In the genomic region with DNA sequence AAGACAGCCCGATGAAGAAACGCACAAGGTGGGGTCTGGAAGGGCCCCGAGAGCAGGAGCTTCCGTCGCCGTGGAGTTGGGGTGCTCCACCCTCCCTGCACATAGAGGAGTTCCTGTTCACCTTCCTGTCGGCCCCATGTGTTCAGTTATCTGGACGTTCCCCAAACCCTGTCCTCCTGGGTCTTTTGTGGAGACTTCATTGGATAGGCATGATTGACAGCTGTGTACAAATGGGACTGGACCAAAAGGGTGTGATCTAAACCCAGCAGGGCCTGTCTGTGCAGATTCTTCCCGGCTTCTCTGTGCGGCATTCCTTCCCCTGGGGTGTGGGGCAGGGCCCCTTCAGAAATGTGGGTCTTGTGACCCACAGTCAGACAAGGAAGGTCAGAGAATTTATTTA, we compare ENCODE assay signal across 6 cellular contexts. TPM values are rescaled to one million over a fixed set of nuclear protein-coding genes. Genes with fewer than 3 reads are reported as not detected.
DNase-seq lines count a peak whose midpoint lies in the region; ATAC-seq, FAIRE-seq and TF ChIP-seq lines count a peak whose summit lies in the region.
"Not testable (repeated sequence)": the region's sequence is repeated elsewhere in the genome, so short reads cannot be mapped to it uniquely, and the experiment has no call there.

No MANE protein-coding gene starts in this region.

- TF ChIP-seq EP300 in K562 (IDR thresholded peaks at IDR 0.05; ENCODE audit: low read length): not testable (repeated sequence)

- not testable (repeated sequence) for TF ChIP-seq RAD21 in K562 (CRISPR knock-in tag; conservative IDR thresholded peaks at IDR 0.05 in 1 of 2, IDR thresholded peaks at IDR 0.05 in 1 of 2)

- intact Hi-C loops in K562 (cut with micrococcal nuclease): not testable (repeated sequence)

- not testable (repeated sequence) for H3K9me1 ChIP-seq in K562 (ENCODE audit: control insufficient read depth, insufficient read depth, low read length)

- H3K4me2 ChIP-seq in BLaER1 (peak overlapping the region; percentile 65), MM.1S (ENCODE audit: low read depth, low read length) (peak overlapping the region; percentile 13; the same call in 1 of the 2 replicates), K562 (ENCODE audit: insufficient read depth, low read length) (peak overlapping the region; percentile 27; the same call in 1 of the 2 replicates), hepatocyte (peak overlapping the region; percentile 20)

- peak overlapping the region; percentile 36 for H3K27ac Mint-ChIP-seq in activated CD8-positive, alpha-beta memory T cell treated with anti-CD3 and anti-CD28 coated beads, Interleukin-2, amount 10 ng/mL, durations not matched to agents 7 days and 5 days
- peak overlapping the region; percentile 18 for H3K27ac Mint-ChIP-seq in osteocyte (ENCODE audit: unreplicated experiment)

- peaks cover 15% of the 10 kb centered on the region for H3K4me1 Mint-ChIP-seq in activated CD8-positive, alpha-beta memory T cell treated with anti-CD3 and anti-CD28 coated beads, Interleukin-2, amount 10 ng/mL, durations not matched to agents 7 days and 5 days
- H3K4me1 Mint-ChIP-seq in osteocyte (ENCODE audit: unreplicated experiment): peaks cover 10% of the 10 kb centered on the region

- not testable (repeated sequence) for H3K9me3 ChIP-seq in BLaER1; MM.1S (replicated peaks; ENCODE audit: insufficient read depth, low read length); K562 (replicated peaks; ENCODE audit: control insufficient read depth, insufficient read depth, low read depth, low read length); hepatocyte (ENCODE audit: low read depth)

- not testable (repeated sequence) for DNase-seq in MM.1S; activated CD8-positive, alpha-beta memory T cell treated with anti-CD3 and anti-CD28 coated beads, Interleukin-2, amount 10 ng/mL, durations not matched to agents 7 days and 5 days; K562 (ENCODE audit: extremely low read depth in 1 of 4, low spot score in 3 of 4); hepatocyte (ENCODE audit: low spot score); osteocyte (ENCODE audit: extremely low spot score, unreplicated experiment)

- BruUV-seq in K562 (replicated peaks; lab: Mats Ljungman, UMichigan): not testable (repeated sequence)

- not testable (repeated sequence) for H3K9me2 ChIP-seq in MM.1S (replicated peaks; ENCODE audit: insufficient read depth, low read length); hepatocyte (replicated peaks; ENCODE audit: insufficient read depth)

- not testable (repeated sequence) for H4K20me1 ChIP-seq in BLaER1; MM.1S (ENCODE audit: insufficient read depth, low read length); K562 (replicated peaks; ENCODE audit: control insufficient read depth, insufficient read depth, low read length); hepatocyte (ENCODE audit: insufficient read depth, poor library complexity, severe bottlenecking)

- not testable (repeated sequence) for H2AFZ ChIP-seq in MM.1S (ENCODE audit: low read length); hepatocyte
- peak overlapping the region; percentile 80 for H2AFZ ChIP-seq in K562 (ENCODE audit: low read depth, low read length)

- peaks cover 22% of the 10 kb centered on the region for H3K27me3 Mint-ChIP-seq in activated CD8-positive, alpha-beta memory T cell treated with anti-CD3 and anti-CD28 coated beads, Interleukin-2, amount 10 ng/mL, durations not matched to agents 7 days and 5 days
- not testable (repeated sequence) for H3K27me3 Mint-ChIP-seq in osteocyte (ENCODE audit: unreplicated experiment)

- H3K27me3 ChIP-seq in BLaER1 (peaks cover 18% of the 10 kb centered on the region), MM.1S (replicated peaks; ENCODE audit: insufficient read depth, low read length) (peaks cover 26% of the 10 kb centered on the region)
- H3K27me3 ChIP-seq in K562 (ENCODE audit: control insufficient read depth in 2 of 2, insufficient read depth in 2 of 2, low read length in 2 of 2); hepatocyte: not testable (repeated sequence)

- not testable (repeated sequence) for H3K27ac ChIP-seq in BLaER1; MM.1S (ENCODE audit: low read length); K562 (ENCODE audit: extremely low read depth, low read depth, low read length)
- H3K27ac ChIP-seq in hepatocyte: peak overlapping the region; percentile 46

- H3K4me3 Mint-ChIP-seq in activated CD8-positive, alpha-beta memory T cell treated with anti-CD3 and anti-CD28 coated beads, Interleukin-2, amount 10 ng/mL, durations not matched to agents 7 days and 5 days: peak overlapping the region; percentile 10
- H3K4me3 Mint-ChIP-seq in osteocyte (ENCODE audit: unreplicated experiment): not testable (repeated sequence)

- H3F3A ChIP-seq in MM.1S (ENCODE audit: insufficient read depth, low read length): not testable (repeated sequence)

- not testable (repeated sequence) for H3K36me3 ChIP-seq in BLaER1; MM.1S (replicated peaks; ENCODE audit: insufficient read depth, low read length); K562 (ENCODE audit: control insufficient read depth, insufficient read depth, low read length); hepatocyte (replicated peaks; ENCODE audit: insufficient read depth, low read depth)

- peaks cover 28% of the 10 kb centered on the region for H3K4me1 ChIP-seq in BLaER1
- H3K4me1 ChIP-seq in MM.1S (ENCODE audit: low read length); hepatocyte (ENCODE audit: insufficient read depth): not testable (repeated sequence)
- H3K4me1 ChIP-seq in K562 (replicated peaks in 1 of 2; ENCODE audit: control insufficient read depth in 2 of 2, insufficient read depth in 2 of 2, low read length in 2 of 2): peaks cover 10 to 21% of the 10 kb centered on the region in 2 experiments; a peak in 4 of 5 replicates

- TF ChIP-seq CTCF in MM.1S (IDR thresholded peaks at IDR 0.05; ENCODE audit: low read length); K562 (IDR thresholded peaks at IDR 0.05 in 2 of 3, conservative IDR thresholded peaks at IDR 0.05 in 1 of 3; ENCODE audit: insufficient read depth in 2 of 3, low read depth in 1 of 3, low read length in 3 of 3); hepatocyte (IDR thresholded peaks at IDR 0.05; ENCODE audit: poor library complexity); osteocyte (IDR thresholded peaks at IDR 0.05): not testable (repeated sequence)

- POLR2A ChIA-PET in K562 (lab: Yijun Ruan, JAX): interaction anchor here (1.2 to 2.8 kb wide), 2 partner anchors 10 to 12 kb away, joined by 7 to 14 read pairs; partner anchors contain the start of gene TALDO1

- 0 out of 2 replicates have a peak overlapping the region, but pooled peaks have one; percentile 3 for H3K9ac ChIP-seq in BLaER1
- H3K9ac ChIP-seq in MM.1S (ENCODE audit: low read length): not testable (repeated sequence)
- H3K9ac ChIP-seq in K562 (ENCODE audit: insufficient read depth in 1 of 2, low read depth in 2 of 2, low read length in 2 of 2): peak overlapping the region in 1 of 2 experiments; percentile 50; a peak in 1 of 4 replicates

- not testable (repeated sequence) for H3K4me3 ChIP-seq in BLaER1; MM.1S (ENCODE audit: low read length); K562; hepatocyte

- FAIRE-seq in K562 (lab: Jason Lieb, UNC): peak; percentile 80

- H3K36me3 Mint-ChIP-seq in activated CD8-positive, alpha-beta memory T cell treated with anti-CD3 and anti-CD28 coated beads, Interleukin-2, amount 10 ng/mL, durations not matched to agents 7 days and 5 days; osteocyte (ENCODE audit: unreplicated experiment): not testable (repeated sequence)

- H3K9me3 Mint-ChIP-seq in activated CD8-positive, alpha-beta memory T cell treated with anti-CD3 and anti-CD28 coated beads, Interleukin-2, amount 10 ng/mL, durations not matched to agents 7 days and 5 days (ENCODE audit: low read depth); osteocyte (ENCODE audit: unreplicated experiment): not testable (repeated sequence)

- 28% methylated on average over 10 of the region's 10 CpGs for WGBS in K562 (ENCODE audit: insufficient coverage, low coverage, missing lambda C conversion rate)
- WGBS in hepatocyte (ENCODE audit: low lambda C conversion rate, missing lambda C conversion rate): 60% methylated on average over 10 of the region's 10 CpGs

- peak; percentile 59 for ATAC-seq in activated CD8-positive, alpha-beta memory T cell treated with anti-CD3 and anti-CD28 coated beads, Interleukin-2, amount 10 ng/mL, durations not matched to agents 7 days and 5 days
- ATAC-seq in K562: peak; percentile 59

- in situ Hi-C loops in K562 (cut with MboI): not testable (repeated sequence)

- not testable (repeated sequence) for TF ChIP-seq POLR2A in K562 (conservative IDR thresholded peaks at IDR 0.05)

- CTCF ChIA-PET in activated CD8-positive, alpha-beta memory T cell treated with anti-CD3 and anti-CD28 coated beads, Interleukin-2, amount 10 ng/mL, durations not matched to agents 7 days and 5 days (lab: Charles Lee): interaction anchor here (0.7 to 5.4 kb wide), 5 partner anchors 9 to 66 kb away, joined by 3 to 30 read pairs (median 3); partner anchors contain the start of gene TALDO1
- CTCF ChIA-PET in K562 (lab: Yijun Ruan, JAX; ENCODE audit: low intra/inter-chr PET ratio): not testable (repeated sequence)

- not testable (repeated sequence) for H3K79me2 ChIP-seq in MM.1S (ENCODE audit: low read length); K562 (ENCODE audit: control insufficient read depth, insufficient read depth, low read length); hepatocyte

RNA-seq across cellular contexts. Expression of gene TALDO1, which starts 9.4 kb away (rescaled TPM):
- 100 to 1,000 TPM; 249 to 293 TPM for total RNA-seq in activated CD8-positive, alpha-beta memory T cell treated with anti-CD3 and anti-CD28 coated beads, Interleukin-2, amount 10 ng/mL, durations not matched to agents 7 days and 5 days
- total RNA-seq in K562 (2011; cell fraction: chromatin; rRNA removed; ENCODE audit: low replicate concordance): 172 and 310 TPM in 2 replicates
- 171 and 194 TPM in 2 replicates for total RNA-seq in K562 (2011; cell fraction: nucleolus; rRNA removed)
- total RNA-seq in K562 (2011; cell fraction: nucleoplasm; rRNA removed): 200 and 202 TPM in 2 replicates
- total RNA-seq in K562 (2014; rRNA removed) (507 and 536 TPM in 2 replicates), K562 (2014; rRNA removed; fragmentation: Illumina TruSeq; extraction: Trizol) (228 and 260 TPM in 2 replicates), K562 (2015; rRNA removed; fragmentation: Illumina TruSeq; extraction: Trizol) (413 and 441 TPM in 2 replicates), K562 (2021) (541 and 595 TPM in 2 replicates), hepatocyte (132 and 137 TPM in 2 replicates), osteocyte (156 and 171 TPM in 2 replicates)
- polyA plus RNA-seq in K562 (2011; rRNA removed) (416 and 427 TPM in 2 replicates), K562 (2014; fragmentation: Illumina TruSeq; extraction: Trizol) (400 and 436 TPM in 2 replicates), K562 (2014; fragmentation: Nextera tagmentation; extraction: Ambion mirVana) (100 to 1,000 TPM; 328 to 492 TPM), K562 (2014; rRNA removed) (520 and 521 TPM in 2 replicates), hepatocyte (161 and 178 TPM in 2 replicates)
- 459 and 498 TPM in 2 replicates for polyA plus RNA-seq in K562 (2011; cell fraction: cytosol; rRNA removed)
- 247 and 274 TPM in 2 replicates for polyA plus RNA-seq in K562 (2011; cell fraction: nucleus; rRNA removed)
- polyA plus RNA-seq in K562 (2012): 413 and 492 TPM in 2 replicates
- polyA minus RNA-seq in K562 (2011; rRNA and poly(A)+ RNA removed): 150 and 162 TPM in 2 replicates
- polyA minus RNA-seq in K562 (2011; cell fraction: cytosol; rRNA and poly(A)+ RNA removed): 252 and 295 TPM in 2 replicates
- polyA minus RNA-seq in K562 (2011; cell fraction: nucleus; rRNA and poly(A)+ RNA removed): 42.5 and 74.1 TPM in 2 replicates

RNA-seq across cellular contexts. Expression of gene EPS8L2, which starts 31.9 kb away (rescaled TPM):
- total RNA-seq in activated CD8-positive, alpha-beta memory T cell treated with anti-CD3 and anti-CD28 coated beads, Interleukin-2, amount 10 ng/mL, durations not matched to agents 7 days and 5 days: 10 to 100 TPM; 17.4 to 20.2 TPM
- total RNA-seq in K562 (2011; cell fraction: chromatin; rRNA removed; ENCODE audit: low replicate concordance): 22.1 and 75.1 TPM in 2 replicates
- total RNA-seq in K562 (2011; cell fraction: nucleolus; rRNA removed): 35.8 and 51.2 TPM in 2 replicates
- 21.0 and 26.5 TPM in 2 replicates for total RNA-seq in K562 (2011; cell fraction: nucleoplasm; rRNA removed)
- total RNA-seq in K562 (2014; rRNA removed): 13.1 and 17.0 TPM in 2 replicates
- total RNA-seq in K562 (2014; rRNA removed; fragmentation: Illumina TruSeq; extraction: Trizol): 2.5 and 3.7 TPM in 2 replicates
- 3.1 and 3.8 TPM in 2 replicates for total RNA-seq in K562 (2015; rRNA removed; fragmentation: Illumina TruSeq; extraction: Trizol)
- total RNA-seq in K562 (2021): 8.6 and 10.4 TPM in 2 replicates
- polyA plus RNA-seq in K562 (2011; rRNA removed): 12.2 and 19.8 TPM in 2 replicates
- polyA plus RNA-seq in K562 (2011; cell fraction: cytosol; rRNA removed): 11.7 and 16.0 TPM in 2 replicates
- polyA plus RNA-seq in K562 (2011; cell fraction: nucleus; rRNA removed): 98.5 and 118 TPM in 2 replicates
- 9.6 and 10.7 TPM in 2 replicates for polyA plus RNA-seq in K562 (2012)
- 3.3 and 5.9 TPM in 2 replicates for polyA plus RNA-seq in K562 (2014; fragmentation: Illumina TruSeq; extraction: Trizol)
- polyA plus RNA-seq in K562 (2014; fragmentation: Nextera tagmentation; extraction: Ambion mirVana): 1 to 10 TPM in 1 of 2 experiments, under 1 TPM in 1; 0.75 to 1.2 TPM
- 10.4 and 16.3 TPM in 2 replicates for polyA plus RNA-seq in K562 (2014; rRNA removed)
- 3.1 and 5.6 TPM in 2 replicates for polyA minus RNA-seq in K562 (2011; rRNA and poly(A)+ RNA removed)
- polyA minus RNA-seq in K562 (2011; cell fraction: cytosol; rRNA and poly(A)+ RNA removed): 10.0 and 10.5 TPM in 2 replicates
- polyA minus RNA-seq in K562 (2011; cell fraction: nucleus; rRNA and poly(A)+ RNA removed): 7.7 and 12.1 TPM in 2 replicates
- 135 and 157 TPM in 2 replicates for total RNA-seq in hepatocyte
- polyA plus RNA-seq in hepatocyte: 310 and 339 TPM in 2 replicates
- 32.4 and 39.3 TPM in 2 replicates for total RNA-seq in osteocyte

RNA-seq across cellular contexts. Expression of gene GATD1, which starts 39.4 kb away (rescaled TPM):
- 10 to 100 TPM; 62.4 to 79.4 TPM for total RNA-seq in activated CD8-positive, alpha-beta memory T cell treated with anti-CD3 and anti-CD28 coated beads, Interleukin-2, amount 10 ng/mL, durations not matched to agents 7 days and 5 days
- 140 and 450 TPM in 2 replicates for total RNA-seq in K562 (2011; cell fraction: chromatin; rRNA removed; ENCODE audit: low replicate concordance)
- 336 and 342 TPM in 2 replicates for total RNA-seq in K562 (2011; cell fraction: nucleolus; rRNA removed)
- 156 and 178 TPM in 2 replicates for total RNA-seq in K562 (2011; cell fraction: nucleoplasm; rRNA removed)
- total RNA-seq in K562 (2014; rRNA removed): 50.8 and 50.9 TPM in 2 replicates
- total RNA-seq in K562 (2014; rRNA removed; fragmentation: Illumina TruSeq; extraction: Trizol): 13.5 and 17.1 TPM in 2 replicates
- 45.4 and 49.5 TPM in 2 replicates for total RNA-seq in K562 (2015; rRNA removed; fragmentation: Illumina TruSeq; extraction: Trizol)
- total RNA-seq in K562 (2021): 105 and 118 TPM in 2 replicates
- polyA plus RNA-seq in K562 (2011; rRNA removed): 35.8 and 58.6 TPM in 2 replicates
- polyA plus RNA-seq in K562 (2011; cell fraction: cytosol; rRNA removed): 47.9 and 104 TPM in 2 replicates
- 263 and 504 TPM in 2 replicates for polyA plus RNA-seq in K562 (2011; cell fraction: nucleus; rRNA removed)
- 53.2 and 84.6 TPM in 2 replicates for polyA plus RNA-seq in K562 (2012)
- polyA plus RNA-seq in K562 (2014; fragmentation: Illumina TruSeq; extraction: Trizol): 36.9 and 78.5 TPM in 2 replicates
- 1 to 10 TPM; 2.8 to 3.3 TPM for polyA plus RNA-seq in K562 (2014; fragmentation: Nextera tagmentation; extraction: Ambion mirVana)
- 144 TPM in 2 replicates for polyA plus RNA-seq in K562 (2014; rRNA removed)
- 6.8 and 13.8 TPM in 2 replicates for polyA minus RNA-seq in K562 (2011; rRNA and poly(A)+ RNA removed)
- 29.3 and 39.0 TPM in 2 replicates for polyA minus RNA-seq in K562 (2011; cell fraction: cytosol; rRNA and poly(A)+ RNA removed)
- polyA minus RNA-seq in K562 (2011; cell fraction: nucleus; rRNA and poly(A)+ RNA removed): 57.2 and 63.4 TPM in 2 replicates
- total RNA-seq in hepatocyte: 21.4 and 24.2 TPM in 2 replicates
- polyA plus RNA-seq in hepatocyte: 21.6 and 29.0 TPM in 2 replicates
- 79.1 and 84.4 TPM in 2 replicates for total RNA-seq in osteocyte

RNA-seq across cellular contexts. Expression of gene TMEM80, which starts 42.3 kb away (rescaled TPM):
- total RNA-seq in activated CD8-positive, alpha-beta memory T cell treated with anti-CD3 and anti-CD28 coated beads, Interleukin-2, amount 10 ng/mL, durations not matched to agents 7 days and 5 days: 10 to 100 TPM; 23.5 to 26.0 TPM
- total RNA-seq in K562 (2011; cell fraction: chromatin; rRNA removed; ENCODE audit: low replicate concordance): 42.2 and 91.7 TPM in 2 replicates
- total RNA-seq in K562 (2011; cell fraction: nucleolus; rRNA removed): 45.0 and 58.9 TPM in 2 replicates
- total RNA-seq in K562 (2011; cell fraction: nucleoplasm; rRNA removed): 50.4 and 62.3 TPM in 2 replicates
- total RNA-seq in K562 (2014; rRNA removed) (16.9 and 18.4 TPM in 2 replicates), K562 (2014; rRNA removed; fragmentation: Illumina TruSeq; extraction: Trizol) (9.4 and 11.0 TPM in 2 replicates), K562 (2015; rRNA removed; fragmentation: Illumina TruSeq; extraction: Trizol) (7.8 and 8.8 TPM in 2 replicates), K562 (2021) (14.2 and 14.6 TPM in 2 replicates), hepatocyte (23.8 and 26.7 TPM in 2 replicates), osteocyte (43.9 and 45.2 TPM in 2 replicates)
- polyA plus RNA-seq in K562 (2011; rRNA removed) (26.3 and 30.1 TPM in 2 replicates), K562 (2014; fragmentation: Illumina TruSeq; extraction: Trizol) (12.4 and 14.1 TPM in 2 replicates), K562 (2014; fragmentation: Nextera tagmentation; extraction: Ambion mirVana) (1 to 10 TPM; 5.1 to 6.3 TPM), K562 (2014; rRNA removed) (25.1 and 38.3 TPM in 2 replicates), hepatocyte (35.5 and 38.1 TPM in 2 replicates)
- 30.7 and 33.7 TPM in 2 replicates for polyA plus RNA-seq in K562 (2011; cell fraction: cytosol; rRNA removed)
- polyA plus RNA-seq in K562 (2011; cell fraction: nucleus; rRNA removed): 51.3 and 73.6 TPM in 2 replicates
- polyA plus RNA-seq in K562 (2012): 22.7 and 27.4 TPM in 2 replicates
- 5.0 and 6.4 TPM in 2 replicates for polyA minus RNA-seq in K562 (2011; rRNA and poly(A)+ RNA removed)
- 4.3 and 4.9 TPM in 2 replicates for polyA minus RNA-seq in K562 (2011; cell fraction: cytosol; rRNA and poly(A)+ RNA removed)
- 9.6 and 11.2 TPM in 2 replicates for polyA minus RNA-seq in K562 (2011; cell fraction: nucleus; rRNA and poly(A)+ RNA removed)

RNA-seq across cellular contexts. Expression of gene DEAF1, which starts 42.9 kb away (rescaled TPM):
- 10 to 100 TPM; 39.0 to 40.1 TPM for total RNA-seq in activated CD8-positive, alpha-beta memory T cell treated with anti-CD3 and anti-CD28 coated beads, Interleukin-2, amount 10 ng/mL, durations not matched to agents 7 days and 5 days
- 68.2 and 200 TPM in 2 replicates for total RNA-seq in K562 (2011; cell fraction: chromatin; rRNA removed; ENCODE audit: low replicate concordance)
- 95.7 and 111 TPM in 2 replicates for total RNA-seq in K562 (2011; cell fraction: nucleolus; rRNA removed)
- 50.3 and 71.3 TPM in 2 replicates for total RNA-seq in K562 (2011; cell fraction: nucleoplasm; rRNA removed)
- total RNA-seq in K562 (2014; rRNA removed) (46.9 and 58.7 TPM in 2 replicates), K562 (2014; rRNA removed; fragmentation: Illumina TruSeq; extraction: Trizol) (13.3 and 20.4 TPM in 2 replicates), K562 (2015; rRNA removed; fragmentation: Illumina TruSeq; extraction: Trizol) (26.8 and 27.3 TPM in 2 replicates), K562 (2021) (64.2 and 69.1 TPM in 2 replicates), hepatocyte (27.2 and 41.5 TPM in 2 replicates), osteocyte (113 and 121 TPM in 2 replicates)
- polyA plus RNA-seq in K562 (2011; rRNA removed) (27.5 and 39.1 TPM in 2 replicates), K562 (2014; fragmentation: Illumina TruSeq; extraction: Trizol) (26.3 and 33.7 TPM in 2 replicates), K562 (2014; fragmentation: Nextera tagmentation; extraction: Ambion mirVana) (1 to 10 TPM; 2.0 to 3.6 TPM), K562 (2014; rRNA removed) (52.7 and 62.6 TPM in 2 replicates), hepatocyte (59.1 and 75.1 TPM in 2 replicates)
- 45.8 and 77.2 TPM in 2 replicates for polyA plus RNA-seq in K562 (2011; cell fraction: cytosol; rRNA removed)
- polyA plus RNA-seq in K562 (2011; cell fraction: nucleus; rRNA removed): 28.4 and 56.6 TPM in 2 replicates
- polyA plus RNA-seq in K562 (2012): 33.6 and 47.2 TPM in 2 replicates
- polyA minus RNA-seq in K562 (2011; rRNA and poly(A)+ RNA removed): 16.7 and 25.1 TPM in 2 replicates
- 39.4 and 45.8 TPM in 2 replicates for polyA minus RNA-seq in K562 (2011; cell fraction: cytosol; rRNA and poly(A)+ RNA removed)
- polyA minus RNA-seq in K562 (2011; cell fraction: nucleus; rRNA and poly(A)+ RNA removed): 22.2 and 28.8 TPM in 2 replicates

Comparison
In these comparisons a context has a peak if more than half of its experiments do, and no peak if none do; other contexts are left out.
1. H3K4me2 ChIP-seq: peak in every context shown above with its lines; median percentile 65 in BLaER1; 27 in K562; 20 in hepatocyte; 13 in MM.1S.